In the genomic region with DNA sequence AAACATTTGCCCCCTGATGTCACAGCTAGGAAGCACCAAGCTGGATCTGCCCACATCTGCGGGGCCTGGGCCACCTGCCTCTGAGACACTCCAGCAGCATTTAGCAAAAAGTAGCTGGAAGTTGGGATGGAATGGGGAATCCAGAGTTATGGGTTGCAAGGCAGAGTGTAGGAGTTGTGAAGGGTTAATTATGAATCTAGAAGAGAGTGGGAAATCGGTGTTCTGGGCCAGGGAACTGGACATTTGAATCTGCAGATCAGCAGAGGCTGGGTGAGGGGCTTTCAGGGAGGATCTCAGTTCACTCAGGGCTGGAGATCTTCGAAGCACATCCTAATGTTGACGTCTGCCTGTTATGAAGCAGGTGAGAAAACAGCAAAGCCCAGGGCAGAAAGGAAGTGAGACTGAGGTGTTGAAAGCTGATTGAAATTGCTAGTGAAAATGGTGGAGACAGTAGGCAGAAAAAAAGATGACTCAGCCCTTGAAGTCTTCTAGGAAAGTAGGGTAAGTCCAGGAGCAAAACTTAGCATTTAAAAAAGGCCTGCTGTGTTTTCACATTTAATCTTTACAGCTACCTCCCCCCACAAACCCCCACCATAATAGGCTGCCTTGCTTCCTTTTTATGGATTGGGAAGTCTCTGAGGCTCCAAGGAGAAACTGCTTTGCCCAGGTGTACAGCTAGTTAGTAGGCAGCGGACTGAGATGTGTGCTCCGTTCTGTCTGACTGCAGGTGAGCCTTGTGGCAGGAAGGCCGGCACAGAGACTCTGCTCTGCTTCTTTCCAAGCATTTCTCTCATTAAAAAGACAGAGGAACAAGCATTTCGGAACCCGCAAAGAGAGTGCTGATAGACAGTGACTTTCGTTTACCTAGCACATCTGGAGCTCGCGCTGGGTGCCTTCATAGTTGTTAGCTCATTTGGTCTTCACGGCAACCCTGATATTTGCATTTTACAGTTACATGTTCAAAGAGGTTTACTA, we compare ENCODE assay signal across 8 cellular contexts. TPM values are rescaled to one million over a fixed set of nuclear protein-coding genes. Genes with fewer than 3 reads are reported as not detected.
DNase-seq lines count a peak whose midpoint lies in the region; ATAC-seq and TF ChIP-seq lines count a peak whose summit lies in the region.

No MANE protein-coding gene starts in this region.

- no peak overlapping the region for H3K4me3 Mint-ChIP-seq in CD8-positive, alpha-beta memory T cell
- H3K4me3 Mint-ChIP-seq in activated CD8-positive, alpha-beta T cell treated with anti-CD3 and anti-CD28 coated beads, Interleukin-2, amount 10 ng/mL, durations not matched to agents 7 days and 5 days, result no peak overlapping the region

- H3K36me3 ChIP-seq in CD8-positive, alpha-beta memory T cell (ENCODE audit: insufficient read depth, low read length), result no peaks in the 10 kb centered on the region
- peaks cover 0 to 18% (median 7%) of the 10 kb centered on the region in 4 donors for H3K36me3 ChIP-seq in esophagus muscularis mucosa

- H3K27me3 Mint-ChIP-seq in CD8-positive, alpha-beta memory T cell, result peaks cover 0 to 9% of the 10 kb centered on the region in 2 donors
- no peaks in the 10 kb centered on the region for H3K27me3 Mint-ChIP-seq in activated CD8-positive, alpha-beta T cell treated with anti-CD3 and anti-CD28 coated beads, Interleukin-2, amount 10 ng/mL, durations not matched to agents 7 days and 5 days (ENCODE audit: low read depth)

- H3K36me3 Mint-ChIP-seq in CD8-positive, alpha-beta memory T cell, result peaks cover 0 to 3% (median 0%) of the 10 kb centered on the region in 3 donors
- peaks cover 15% of the 10 kb centered on the region for H3K36me3 Mint-ChIP-seq in activated CD8-positive, alpha-beta T cell treated with anti-CD3 and anti-CD28 coated beads, Interleukin-2, amount 10 ng/mL, durations not matched to agents 7 days and 5 days (ENCODE audit: low read depth)

- intact Hi-C loops in esophagus muscularis mucosa (cut with DNase I), result no loop called here

- H3K27me3 ChIP-seq in CD8-positive, alpha-beta memory T cell (ENCODE audit: insufficient read depth, low read length, poor library complexity, severe bottlenecking), result no peaks in the 10 kb centered on the region
- H3K27me3 ChIP-seq in esophagus muscularis mucosa, result no peaks in the 10 kb centered on the region

- CTCF ChIA-PET in CD8-positive, alpha-beta memory T cell (lab: Charles Lee), result no interaction called here
- CTCF ChIA-PET in activated CD8-positive, alpha-beta T cell treated with anti-CD3 and anti-CD28 coated beads, Interleukin-2, amount 10 ng/mL, durations not matched to agents 7 days and 5 days (lab: Charles Lee), result interaction anchor here (1.0 to 2.2 kb wide), 3 partner anchors 33 to 58 kb away, joined by 3 to 11 read pairs (median 4); no protein-coding TSS in a partner anchor

- H3K4me1 ChIP-seq in CD8-positive, alpha-beta memory T cell (ENCODE audit: insufficient read depth, low read length), result peaks cover 15% of the 10 kb centered on the region
- H3K4me1 ChIP-seq in esophagus muscularis mucosa, result peaks cover 29 to 64% (median 54%) of the 10 kb centered on the region in 4 donors

- peak overlapping the region; percentile 20 for H3K27ac ChIP-seq in CD8-positive, alpha-beta memory T cell (ENCODE audit: low read depth, low read length)
- H3K27ac ChIP-seq in esophagus muscularis mucosa (replicated peaks in 1 of 4), result no peak overlapping the region

- H3K9me3 ChIP-seq in CD8-positive, alpha-beta memory T cell (ENCODE audit: low read length), result no peaks in the 10 kb centered on the region
- H3K9me3 ChIP-seq in esophagus muscularis mucosa, result no peaks in the 10 kb centered on the region

- TF ChIP-seq EP300 in esophagus muscularis mucosa (IDR thresholded peaks at IDR 0.05), result no peak

- no peak overlapping the region for H3K4me3 ChIP-seq in CD8-positive, alpha-beta memory T cell (ENCODE audit: low read length)
- no peak overlapping the region for H3K4me3 ChIP-seq in esophagus muscularis mucosa

- no peak for TF ChIP-seq POLR2A in esophagus muscularis mucosa (IDR thresholded peaks at IDR 0.05; ENCODE audit: low read depth)

- ATAC-seq in HG03095 (IDR thresholded peaks at IDR 0.05; ENCODE audit: unreplicated experiment), result peak; percentile 83
- ATAC-seq in activated CD8-positive, alpha-beta T cell treated with anti-CD3 and anti-CD28 coated beads, Interleukin-2, amount 10 ng/mL, durations not matched to agents 7 days and 5 days, result peak; percentile 69

- no peaks in the 10 kb centered on the region for H3K4me1 Mint-ChIP-seq in CD8-positive, alpha-beta memory T cell
- peaks cover 3% of the 10 kb centered on the region for H3K4me1 Mint-ChIP-seq in activated CD8-positive, alpha-beta T cell treated with anti-CD3 and anti-CD28 coated beads, Interleukin-2, amount 10 ng/mL, durations not matched to agents 7 days and 5 days (ENCODE audit: low read depth)

- H3K27ac Mint-ChIP-seq in CD8-positive, alpha-beta memory T cell, result no peak overlapping the region
- H3K27ac Mint-ChIP-seq in activated CD8-positive, alpha-beta T cell treated with anti-CD3 and anti-CD28 coated beads, Interleukin-2, amount 10 ng/mL, durations not matched to agents 7 days and 5 days, result no peak overlapping the region

- POLR2A ChIA-PET in CD8-positive, alpha-beta memory T cell (lab: Charles Lee), result no interaction called here
- POLR2A ChIA-PET in activated CD8-positive, alpha-beta T cell treated with anti-CD3 and anti-CD28 coated beads, Interleukin-2, amount 10 ng/mL, durations not matched to agents 7 days and 5 days (lab: Charles Lee), result no interaction called here

- TF ChIP-seq CTCF in esophagus muscularis mucosa (IDR thresholded peaks at IDR 0.05), result no peak

- no peak for DNase-seq in CD8-positive, alpha-beta memory T cell
- DNase-seq in GM19238 (ENCODE audit: insufficient read length, low spot score) (peak; percentile 48), esophagus muscularis mucosa (ENCODE audit: extremely low spot score) (no peak), NCI-H82 treated with DMSO at 0.1 percent for 48 hours (lab: John Stamatoyannopoulos, UW; ENCODE audit: unreplicated experiment) (no peak), KG1 (lab: John Stamatoyannopoulos, UW) (no peak)
- DNase-seq in activated CD8-positive, alpha-beta T cell treated with anti-CD3 and anti-CD28 coated beads, Interleukin-2, amount 10 ng/mL, durations not matched to agents 7 days and 5 days, result peak; percentile 41
- no peak for DNase-seq in effector CD8-positive, alpha-beta T cell (lab: John Stamatoyannopoulos, UW)

- no peaks in the 10 kb centered on the region for H3K9me3 Mint-ChIP-seq in CD8-positive, alpha-beta memory T cell
- no peaks in the 10 kb centered on the region for H3K9me3 Mint-ChIP-seq in activated CD8-positive, alpha-beta T cell treated with anti-CD3 and anti-CD28 coated beads, Interleukin-2, amount 10 ng/mL, durations not matched to agents 7 days and 5 days (ENCODE audit: insufficient read depth)

- WGBS in esophagus muscularis mucosa, result 82% methylated on average over 13 of the region's 13 CpGs

RNA-seq across cellular contexts. Expression of a gene that starts 7.2 kb away (rescaled TPM):
- 1 to 10 TPM; 3.0 to 3.3 TPM for total RNA-seq in CD8-positive, alpha-beta memory T cell
- 3.2 TPM for polyA plus RNA-seq in CD8-positive, alpha-beta memory T cell
- total RNA-seq in activated CD8-positive, alpha-beta T cell treated with anti-CD3 and anti-CD28 coated beads, Interleukin-2, amount 10 ng/mL, durations not matched to agents 7 days and 5 days, result 10 to 100 TPM; 14.1 to 14.8 TPM
- total RNA-seq in esophagus muscularis mucosa, result 10 to 100 TPM in 1 of 4 donors, 1 to 10 TPM in 3; 6.3 to 11.7 (median 8.1) TPM

Comparison
In these comparisons a context has a peak if more than half of its experiments do, and no peak if none do; other contexts are left out.
1. DNase-seq: peak in GM19238 (single experiment) and activated CD8-positive, alpha-beta T cell treated with anti-CD3 and anti-CD28 coated beads, Interleukin-2, amount 10 ng/mL, durations not matched to agents 7 days and 5 days (single experiment); none in CD8-positive, alpha-beta memory T cell (0 of 5), esophagus muscularis mucosa (single experiment), effector CD8-positive, alpha-beta T cell (single experiment), NCI-H82 treated with DMSO at 0.1 percent for 48 hours (single experiment) and KG1 (single experiment).